28 cellular contexts compared by ENCODE assay signal in genomic region chr22:36763576-36763975, GRCh38. TPM values are rescaled to one million over a fixed set of nuclear protein-coding genes. Genes with fewer than 3 reads are reported as not detected.
DNase-seq lines count a peak whose midpoint lies in the region; ATAC-seq and TF ChIP-seq lines count a peak whose summit lies in the region.
"Had no signal": no experiment of that assay in that cellular context is flagged by ENCODE, and none has a peak within 500 bp of the region (broad histone marks: within the 10 kb centered on the region; RNA-seq: fewer than 3 reads in every experiment).

No MANE protein-coding gene starts in this region.

- ATAC-seq in natural killer cell treated with Interleukin-12 subunit alpha and Interleukin-12 subunit beta and Interleukin-15 and Interleukin-18, amount 100 ng/mL, for 72 hours: no peak
- no peak for ATAC-seq in natural killer cell
- ATAC-seq: stimulated activated naive CD8-positive, alpha-beta T cell treated with anti-CD3 and anti-CD28 coated beads, Interleukin-15, Interleukin-2, amounts not matched to agents 100 U/mL and 50 U/mL, for 24 hours; T-helper 17 cell had no signal

- no peaks in the 10 kb centered on the region for H3K27me3 Mint-ChIP-seq in natural killer cell treated with Interleukin-12 subunit alpha and Interleukin-12 subunit beta and Interleukin-15 and Interleukin-18, amount 100 ng/mL, for 72 hours
- H3K27me3 Mint-ChIP-seq in natural killer cell (ENCODE audit: low read depth in 2 of 2) (no peaks in the 10 kb centered on the region), endothelial cell (ENCODE audit: unreplicated experiment) (peaks cover 2% of the 10 kb centered on the region), osteocyte (ENCODE audit: unreplicated experiment) (no peaks in the 10 kb centered on the region)
- H3K27me3 Mint-ChIP-seq: activated T-cell treated with anti-CD3 and anti-CD28 coated beads, Interleukin-2, amount 50 U/mL, for 24 hours; CD4-positive, alpha-beta memory T cell; T-helper 17 cell had no signal

- no peak for TF ChIP-seq CTCF in natural killer cell (IDR thresholded peaks at IDR 0.05)
- no peak for TF ChIP-seq CTCF in endothelial cell (IDR thresholded peaks at IDR 0.05; ENCODE audit: unreplicated experiment)
- no peak for TF ChIP-seq CTCF in osteocyte (IDR thresholded peaks at IDR 0.05)
- TF ChIP-seq CTCF in OCI-LY7 (conservative IDR thresholded peaks at IDR 0.05; ENCODE audit: low read length): no peak
- TF ChIP-seq CTCF in WERI-Rb-1 (IDR thresholded peaks at IDR 0.05; ENCODE audit: low read depth, low read length): no peak

- intact Hi-C loops in natural killer cell (cut with micrococcal nuclease) (no loop called here), OCI-LY7 (cut with micrococcal nuclease; ENCODE audit: unreplicated experiment) (no loop called here)

- no peak overlapping the region for H2AFZ ChIP-seq in OCI-LY7 (ENCODE audit: low read length)
- H2AFZ ChIP-seq: parathyroid adenoma had no signal

- H3K4me1 ChIP-seq in OCI-LY7 (ENCODE audit: insufficient read depth, low read length, poor library complexity, severe bottlenecking): no peaks in the 10 kb centered on the region
- H3K4me1 ChIP-seq: adrenal gland, parathyroid adenoma, tibial artery had no signal

- BruUV-seq in OCI-LY7 (replicated peaks; lab: Mats Ljungman, UMichigan): no TSS peak

- H3K9me3 Mint-ChIP-seq in natural killer cell treated with Interleukin-12 subunit alpha and Interleukin-12 subunit beta and Interleukin-15 and Interleukin-18, amount 100 ng/mL, for 72 hours: no peaks in the 10 kb centered on the region
- H3K9me3 Mint-ChIP-seq in natural killer cell (no peaks in the 10 kb centered on the region), endothelial cell (ENCODE audit: unreplicated experiment) (no peaks in the 10 kb centered on the region), osteocyte (ENCODE audit: unreplicated experiment) (no peaks in the 10 kb centered on the region)
- H3K9me3 Mint-ChIP-seq: activated T-cell treated with anti-CD3 and anti-CD28 coated beads, Interleukin-2, amount 50 U/mL, for 24 hours; CD4-positive, alpha-beta memory T cell had no signal

- no peaks in the 10 kb centered on the region for H4K20me1 ChIP-seq in OCI-LY7 (ENCODE audit: insufficient read depth, low read length)

- H3K4me3 Mint-ChIP-seq in natural killer cell treated with Interleukin-12 subunit alpha and Interleukin-12 subunit beta and Interleukin-15 and Interleukin-18, amount 100 ng/mL, for 72 hours: no peak overlapping the region
- H3K4me3 Mint-ChIP-seq in natural killer cell (no peak overlapping the region), endothelial cell (ENCODE audit: unreplicated experiment) (peak overlapping the region; percentile 44), osteocyte (ENCODE audit: unreplicated experiment) (no peak overlapping the region)
- H3K4me3 Mint-ChIP-seq: activated T-cell treated with anti-CD3 and anti-CD28 coated beads, Interleukin-2, amount 50 U/mL, for 24 hours; CD4-positive, alpha-beta memory T cell; T-helper 17 cell had no signal

- DNase-seq in natural killer cell treated with Interleukin-12 subunit alpha and Interleukin-12 subunit beta and Interleukin-15 and Interleukin-18, amount 100 ng/mL, for 72 hours (ENCODE audit: low spot score): peak; percentile 8
- DNase-seq in natural killer cell: no peak
- no peak for DNase-seq in endothelial cell (ENCODE audit: low spot score)
- DNase-seq in osteocyte (ENCODE audit: extremely low spot score, unreplicated experiment): peak; percentile 60
- no peak for DNase-seq in OCI-LY7 (ENCODE audit: low spot score)
- DNase-seq in WERI-Rb-1: no peak
- DNase-seq in hypothalamus (lab: John Stamatoyannopoulos, UW): no peak
- DNase-seq in HuH-7 (ENCODE audit: low spot score): no peak
- DNase-seq: 8988T; activated CD4-positive, alpha-beta T cell treated with anti-CD3 and anti-CD28 coated beads for 4 hours; activated T-cell treated with anti-CD3 and anti-CD28 coated beads, Interleukin-2, amount 50 U/mL, for 24 hours; brain microvascular endothelial cell; CD4-positive, alpha-beta memory T cell; DMS 273 treated with DMSO at 0.1 percent for 48 hours; mesenchymal stem cell; NCI-H1436; NCI-H510A; NK-92 treated with Interleukin-12 subunit alpha and Interleukin-12 subunit beta, amount 100 ng/mL, for 24 hours; right cardiac atrium; stimulated activated CD4-positive, alpha-beta T cell treated with anti-CD3 and anti-CD28 coated beads, Interleukin-15, amount 100 ng/mL, for 24 hours; stimulated activated naive CD8-positive, alpha-beta T cell treated with anti-CD3 and anti-CD28 coated beads, Interleukin-15, Interleukin-2, amounts not matched to agents 100 U/mL and 50 U/mL, for 24 hours; T-helper 17 cell had no signal

- H3K9me2 ChIP-seq in OCI-LY7 (ENCODE audit: insufficient read depth, low read length): no peaks in the 10 kb centered on the region

- POLR2A ChIA-PET in OCI-LY7 (lab: Charles Lee): no interaction called here

- CTCF ChIA-PET in OCI-LY7 (lab: Charles Lee; ENCODE audit: unreplicated experiment): interaction anchor here (0.7 kb wide), 1 partner anchor 11 kb away, joined by 3 read pairs; no protein-coding TSS in a partner anchor

- H3K4me3 ChIP-seq in OCI-LY7 (ENCODE audit: low read depth, low read length, poor library complexity, severe bottlenecking) (no peak overlapping the region), WERI-Rb-1 (ENCODE audit: low read depth, low read length) (no peak overlapping the region)
- H3K4me3 ChIP-seq: adrenal gland, tibial artery had no signal

- H3K79me2 ChIP-seq in OCI-LY7 (ENCODE audit: insufficient read depth, low read depth, low read length): no peaks in the 10 kb centered on the region
- H3K79me2 ChIP-seq: parathyroid adenoma had no signal

- H3K27ac ChIP-seq in OCI-LY7 (ENCODE audit: low read depth, low read length, poor library complexity, severe bottlenecking) (no peak overlapping the region), WERI-Rb-1 (no peak overlapping the region)
- H3K27ac ChIP-seq: adrenal gland, brain microvascular endothelial cell, KMS-11, parathyroid adenoma, tibial artery had no signal

- peaks cover 0 to 2% of the 10 kb centered on the region in 2 donors for H3K4me1 Mint-ChIP-seq in natural killer cell treated with Interleukin-12 subunit alpha and Interleukin-12 subunit beta and Interleukin-15 and Interleukin-18, amount 100 ng/mL, for 72 hours (ENCODE audit: low read depth in 2 of 2)
- H3K4me1 Mint-ChIP-seq in natural killer cell (no peaks in the 10 kb centered on the region), endothelial cell (ENCODE audit: unreplicated experiment) (no peaks in the 10 kb centered on the region), osteocyte (ENCODE audit: unreplicated experiment) (no peaks in the 10 kb centered on the region)
- H3K4me1 Mint-ChIP-seq: CD4-positive, alpha-beta memory T cell; T-helper 17 cell had no signal

- H3K27me3 ChIP-seq in WERI-Rb-1 (ENCODE audit: insufficient read depth, low read depth, severe bottlenecking): no peaks in the 10 kb centered on the region
- H3K27me3 ChIP-seq: adrenal gland, brain microvascular endothelial cell, tibial artery had no signal

- no peaks in the 10 kb centered on the region for H3K36me3 Mint-ChIP-seq in natural killer cell treated with Interleukin-12 subunit alpha and Interleukin-12 subunit beta and Interleukin-15 and Interleukin-18, amount 100 ng/mL, for 72 hours
- H3K36me3 Mint-ChIP-seq in natural killer cell (no peaks in the 10 kb centered on the region), endothelial cell (ENCODE audit: low read depth, unreplicated experiment) (peaks cover 39% of the 10 kb centered on the region), osteocyte (ENCODE audit: unreplicated experiment) (peaks cover 3% of the 10 kb centered on the region)

- H3K36me3 ChIP-seq in OCI-LY7 (ENCODE audit: insufficient read depth, low read length): no peaks in the 10 kb centered on the region
- H3K36me3 ChIP-seq in WERI-Rb-1: no peaks in the 10 kb centered on the region
- H3K36me3 ChIP-seq: adrenal gland had no signal

- H3K27ac Mint-ChIP-seq in natural killer cell treated with Interleukin-12 subunit alpha and Interleukin-12 subunit beta and Interleukin-15 and Interleukin-18, amount 100 ng/mL, for 72 hours: no peak overlapping the region
- H3K27ac Mint-ChIP-seq in natural killer cell (peak overlapping the region in 1 of 2 donors; percentile 26), endothelial cell (ENCODE audit: unreplicated experiment) (no peak overlapping the region), osteocyte (ENCODE audit: unreplicated experiment) (no peak overlapping the region)
- H3K27ac Mint-ChIP-seq: activated T-cell treated with anti-CD3 and anti-CD28 coated beads, Interleukin-2, amount 50 U/mL, for 24 hours; CD4-positive, alpha-beta memory T cell; T-helper 17 cell had no signal

- no peaks in the 10 kb centered on the region for H3K9me3 ChIP-seq in OCI-LY7 (ENCODE audit: low read length)
- no peaks in the 10 kb centered on the region for H3K9me3 ChIP-seq in WERI-Rb-1 (ENCODE audit: severe bottlenecking)
- H3K9me3 ChIP-seq: adrenal gland, tibial artery had no signal

- no peak overlapping the region for H3K4me2 ChIP-seq in OCI-LY7 (ENCODE audit: low read length)
- H3K4me2 ChIP-seq: KMS-11 had no signal

RNA-seq across cellular contexts. Expression of gene IFT27, which starts 12.3 kb away (rescaled TPM):
- 10 to 100 TPM; 23.3 to 37.8 TPM for total RNA-seq in natural killer cell treated with Interleukin-12 subunit alpha and Interleukin-12 subunit beta and Interleukin-15 and Interleukin-18, amount 100 ng/mL, for 72 hours
- 10 to 100 TPM; 16.5 to 30.1 (median 27.1) TPM for total RNA-seq in natural killer cell
- total RNA-seq in endothelial cell (ENCODE audit: unreplicated experiment): 51.1 TPM
- 30.5 and 36.9 TPM in 2 replicates for total RNA-seq in osteocyte
- 18.3 and 22.1 TPM in 2 replicates for total RNA-seq in OCI-LY7 (2014; rRNA removed; shearing (Covaris generic))
- 50.0 and 53.9 TPM in 2 replicates for total RNA-seq in OCI-LY7 (2022)

RNA-seq across cellular contexts. Expression of gene PVALB, which starts 53.3 kb away (rescaled TPM):
- total RNA-seq in natural killer cell treated with Interleukin-12 subunit alpha and Interleukin-12 subunit beta and Interleukin-15 and Interleukin-18, amount 100 ng/mL, for 72 hours: not detected
- total RNA-seq in natural killer cell: under 1 TPM in 1 of 3 donors, not detected in 2; 0.99 TPM
- not detected for total RNA-seq in endothelial cell (ENCODE audit: unreplicated experiment)
- total RNA-seq in osteocyte: 0.94 TPM in 1 of 2 replicates, not detected in the other
- not detected in 2 replicates for total RNA-seq in OCI-LY7 (2014; rRNA removed; shearing (Covaris generic))
- total RNA-seq in OCI-LY7 (2022): not detected in 2 replicates
- total RNA-seq: activated CD8-positive, alpha-beta memory T cell treated with anti-CD3 and anti-CD28 coated beads for 36 hours; CD4-positive, alpha-beta memory T cell; HT1080; right cardiac atrium had no signal

Comparison
In these comparisons a context has a peak if more than half of its experiments do, and no peak if none do; other contexts are left out.
1. DNase-seq: peak in natural killer cell treated with Interleukin-12 subunit alpha and Interleukin-12 subunit beta and Interleukin-15 and Interleukin-18, amount 100 ng/mL, for 72 hours (single experiment) and osteocyte (single experiment); none in natural killer cell (single experiment), endothelial cell (single experiment), OCI-LY7 (single experiment), WERI-Rb-1 (single experiment), hypothalamus (0 of 51) and HuH-7 (single experiment).